ENCODE assay signal across 20 cellular contexts in genomic region chr7:149569726-149570422, GRCh38.
"Had no signal": no experiment of that assay in that cellular context is flagged by ENCODE, and none has a peak within 500 bp of the region (broad histone marks: within the 10 kb centered on the region; RNA-seq: fewer than 3 reads in every experiment).

No MANE protein-coding gene starts in this region.

- H3K4me1 ChIP-seq: esophagus squamous epithelium, prostate gland, testis, upper lobe of left lung had no signal

- H3K27ac ChIP-seq: body of pancreas, esophagus squamous epithelium, prostate gland, right atrium auricular region, skin epidermis, testis, upper lobe of left lung, WERI-Rb-1 had no signal

- H3K27ac Mint-ChIP-seq: activated naive CD8-positive, alpha-beta T cell treated with anti-CD3 and anti-CD28 coated beads for 36 hours; activated T-helper 1 cell treated with anti-CD3 and anti-CD28 coated beads, Interleukin-12 subunit alpha, Interleukin-12 subunit beta, Interleukin-2, Interleukin-4 antibody, amounts not matched to agents 30 ng/mL and 10 ng/mL and 1 ng/mL, durations not matched to agents 14 hours and 24 hours and 36 hours; natural killer cell treated with Interleukin-12 subunit alpha and Interleukin-12 subunit beta and Interleukin-15 and Interleukin-18, amount 100 ng/mL, for 72 hours had no signal

- H3K36me3 ChIP-seq: prostate gland, right atrium auricular region had no signal

- H3K4me3 Mint-ChIP-seq: activated naive CD8-positive, alpha-beta T cell treated with anti-CD3 and anti-CD28 coated beads for 36 hours; activated T-helper 1 cell treated with anti-CD3 and anti-CD28 coated beads, Interleukin-12 subunit alpha, Interleukin-12 subunit beta, Interleukin-2, Interleukin-4 antibody, amounts not matched to agents 30 ng/mL and 10 ng/mL and 1 ng/mL, durations not matched to agents 14 hours and 24 hours and 36 hours; natural killer cell treated with Interleukin-12 subunit alpha and Interleukin-12 subunit beta and Interleukin-15 and Interleukin-18, amount 100 ng/mL, for 72 hours had no signal

- H3K27me3 ChIP-seq: body of pancreas, esophagus squamous epithelium, right atrium auricular region, testis, upper lobe of left lung had no signal

- H3K9me3 ChIP-seq: prostate gland, testis had no signal

- ATAC-seq: body of pancreas; natural killer cell treated with Interleukin-12 subunit alpha and Interleukin-12 subunit beta and Interleukin-15 and Interleukin-18, amount 100 ng/mL, for 72 hours had no signal

- H3K4me3 ChIP-seq: body of pancreas, esophagus squamous epithelium, prostate gland, right atrium auricular region, skin epidermis, testis, upper lobe of left lung had no signal

- DNase-seq: activated CD4-positive, alpha-beta T cell treated with anti-CD3 and anti-CD28 coated beads, Interleukin-2, amount 50 U/mL, for 4 hours; activated naive CD8-positive, alpha-beta T cell treated with anti-CD3 and anti-CD28 coated beads for 36 hours; amygdala; body of pancreas; caudate nucleus; cortex of kidney; effector CD4-positive, alpha-beta T cell; esophagus squamous epithelium; stimulated activated CD4-positive, alpha-beta T cell treated with anti-CD3 and anti-CD28 coated beads, Interleukin-15, amount 100 ng/mL, for 24 hours; stimulated activated CD4-positive, alpha-beta T cell treated with anti-CD3 and anti-CD28 coated beads, Interleukin-2, amount 100 ng/mL, for 48 hours; SW 1271; T-helper 2 cell; testis; WERI-Rb-1 had no signal

- H3K27me3 Mint-ChIP-seq: activated naive CD8-positive, alpha-beta T cell treated with anti-CD3 and anti-CD28 coated beads for 36 hours; natural killer cell treated with Interleukin-12 subunit alpha and Interleukin-12 subunit beta and Interleukin-15 and Interleukin-18, amount 100 ng/mL, for 72 hours had no signal
